ENCODE assay signal across 8 cellular contexts in genomic region chr16:89167425-89167941, GRCh38. TPM values are rescaled to one million over a fixed set of nuclear protein-coding genes. Genes with fewer than 3 reads are reported as not detected.
A peak's percentile ranks its signal among the peaks of the same experiment; 100 is the strongest.
DNase-seq lines count a peak whose midpoint lies in the region; ATAC-seq and TF ChIP-seq lines count a peak whose summit lies in the region.

No MANE protein-coding gene starts in this region.

- H3K27me3 ChIP-seq in H7 (ENCODE audit: control insufficient read depth, insufficient read depth, low read length): peaks cover 14% of the 10 kb centered on the region

- H3K4me3 ChIP-seq in AG10803 (ENCODE audit: low read length): no peak overlapping the region
- no peak overlapping the region for H3K4me3 ChIP-seq in H7 (ENCODE audit: insufficient read depth, low read depth, low read length)

- TF ChIP-seq CTCF in AG10803 (conservative IDR thresholded peaks at IDR 0.05; ENCODE audit: low read length): peak; percentile 69

- no peak for ATAC-seq in GM19452 (IDR thresholded peaks at IDR 0.05; ENCODE audit: unreplicated experiment)

- no peaks in the 10 kb centered on the region for H3K36me3 ChIP-seq in H7 (replicated peaks; ENCODE audit: control insufficient read depth, insufficient read depth, low read length)

- DNase-seq in AG10803 (ENCODE audit: low read depth): peak; percentile 68
- DNase-seq in H7: peak; percentile 99
- peak; percentile 70 for DNase-seq in NCI-H69 (lab: John Stamatoyannopoulos, UW)
- peak; percentile 90 to 92 for DNase-seq in activated CD4-positive, alpha-beta T cell treated with anti-CD3 and anti-CD28 coated beads, Interleukin-2, amount 50 U/mL, for 48 hours
- peak; percentile 98 for DNase-seq in ecto neural progenitor cell (ENCODE audit: low spot score)
- DNase-seq in lung microvascular endothelial cell (ENCODE audit: low read depth in 2 of 2): peak; percentile 50 to 78
- peak; percentile 67 for DNase-seq in stimulated activated CD8-positive, alpha-beta memory T cell treated with anti-CD3 and anti-CD28 coated beads, Interleukin-12 subunit alpha, Interleukin-12 subunit beta, amount 100 ng/mL, for 4 hours (ENCODE audit: low read depth)

RNA-seq across cellular contexts. Expression of gene CDH15, which starts 4.1 kb away (rescaled TPM):
- 0.07 and 0.10 TPM in 2 replicates for total RNA-seq in H7 (2014; rRNA removed; shearing (Covaris generic))
- total RNA-seq in lung microvascular endothelial cell: under 0.01 TPM in 2 replicates

RNA-seq across cellular contexts. Expression of gene SLC22A31, which starts 32.9 kb away (rescaled TPM):
- 0.81 and 1.9 TPM in 2 replicates for total RNA-seq in H7 (2014; rRNA removed; shearing (Covaris generic))
- under 0.01 TPM in 1 of 2 replicates, not detected in the other for total RNA-seq in lung microvascular endothelial cell

RNA-seq across cellular contexts. Expression of gene ZNF778, which starts 50.0 kb away (rescaled TPM):
- 10.1 and 12.3 TPM in 2 replicates for total RNA-seq in H7 (2014; rRNA removed; shearing (Covaris generic))
- total RNA-seq in lung microvascular endothelial cell: 6.3 and 8.7 TPM in 2 replicates
